9 cellular contexts compared by ENCODE assay signal in the genomic region with DNA sequence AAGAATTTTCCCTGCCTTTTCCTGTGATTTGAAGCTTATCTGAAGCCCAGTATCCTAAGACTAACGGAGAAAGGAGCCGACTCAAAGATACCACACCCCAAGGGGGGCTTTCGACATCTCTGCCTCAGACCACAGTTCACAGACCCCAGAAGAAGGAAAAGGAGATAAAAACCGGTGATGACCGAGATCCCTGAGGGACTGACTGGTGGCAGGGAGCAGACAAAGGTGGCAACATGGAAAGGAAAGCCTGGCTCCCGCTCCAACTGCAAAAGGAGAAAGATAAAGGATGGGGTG. TPM values are rescaled to one million over a fixed set of nuclear protein-coding genes. Genes with fewer than 3 reads are reported as not detected.
A peak's percentile ranks its signal among the peaks of the same experiment; 100 is the strongest.
DNase-seq lines count a peak whose midpoint lies in the region; ATAC-seq, FAIRE-seq and TF ChIP-seq lines count a peak whose summit lies in the region.
"Had no signal": no experiment of that assay in that cellular context is flagged by ENCODE, and none has a peak within 500 bp of the region (broad histone marks: within the 10 kb centered on the region; RNA-seq: fewer than 3 reads in every experiment).

No MANE protein-coding gene starts in this region.

- H3K4me1 ChIP-seq in HAP-1 (peaks cover 9% of the 10 kb centered on the region), heart right ventricle (peaks cover 5 to 56% (median 39%) of the 10 kb centered on the region in 9 donors)

- DNase-seq in HAP-1 (ENCODE audit: low spot score in 2 of 2) (no peak), heart right ventricle (no peak), skeletal muscle cell (ENCODE audit: low read depth) (no peak), SW 1271 (lab: John Stamatoyannopoulos, UW) (no peak), cerebellum (ENCODE audit: low spot score) (no peak), RCC 7860 (ENCODE audit: low spot score) (no peak), dedifferentiated amniotic fluid mesenchymal stem cell (ENCODE audit: extremely low spot score) (no peak)

- 0% methylated on average over 6 of the region's 6 CpGs for WGBS in heart right ventricle, 2 donors

- no peak for TF ChIP-seq CTCF in VCaP (conservative IDR thresholded peaks at IDR 0.05)
- TF ChIP-seq CTCF in heart right ventricle (IDR thresholded peaks at IDR 0.05): no peak

- H3K27me3 ChIP-seq in HAP-1 (ENCODE audit: low read depth): no peaks in the 10 kb centered on the region
- H3K27me3 ChIP-seq in heart right ventricle: no peaks in the 10 kb centered on the region

- no peak for FAIRE-seq in RCC 7860 (lab: Jason Lieb, UNC)
- FAIRE-seq: TTC549 had no signal

- ATAC-seq in heart right ventricle: peak in 1 of 8 donors; percentile 19

- H3K27ac ChIP-seq in VCaP (peak overlapping the region; percentile 83), heart right ventricle (peak overlapping the region; percentile 89 to 100 (median 98))

- H3K9me3 ChIP-seq in HAP-1 (no peaks in the 10 kb centered on the region), heart right ventricle (no peaks in the 10 kb centered on the region)

- intact Hi-C loops in heart right ventricle (cut with DNase I): loop anchor here in 8 of 10 donors (1.0 to 10.0 kb wide), 8 partner anchors 18 to 438 kb away; partner anchors contain the start of genes SRSF3 (in 7 of the 8), KCTD20 (in 3 of the 8), PXT1 (in 3 of the 8) and MTCH1 (in 1 of the 8)

- H3K4me3 ChIP-seq in HAP-1 (peak overlapping the region; percentile 84), heart right ventricle (peak overlapping the region; percentile 77 to 98 (median 93)), skeletal muscle cell (ENCODE audit: low read depth, low read length) (peak overlapping the region; percentile 93)

- in situ Hi-C loops in HAP-1 (cut with MboI; ENCODE audit: low sequenced_read_pairs): no loop called here

- H3K36me3 ChIP-seq in HAP-1 (replicated peaks) (no peaks in the 10 kb centered on the region), heart right ventricle (peaks cover 0 to 10% (median 0%) of the 10 kb centered on the region in 9 donors)

RNA-seq across cellular contexts. Expression of gene STK38, which starts 0.7 kb away (rescaled TPM):
- total RNA-seq in heart right ventricle (10 to 100 TPM; 13.2 to 23.8 (median 21.5) TPM), cerebellum (19.1 TPM)
- 10 to 100 TPM; 12.9 to 22.1 TPM for polyA plus RNA-seq in heart right ventricle

RNA-seq across cellular contexts. Expression of gene SRSF3, which starts 47.6 kb away (rescaled TPM):
- total RNA-seq in heart right ventricle (100 to 1,000 TPM; 105 to 196 (median 131) TPM), cerebellum (169 TPM)
- 100 to 1,000 TPM; 122 to 175 TPM for polyA plus RNA-seq in heart right ventricle
